In the genomic region with DNA sequence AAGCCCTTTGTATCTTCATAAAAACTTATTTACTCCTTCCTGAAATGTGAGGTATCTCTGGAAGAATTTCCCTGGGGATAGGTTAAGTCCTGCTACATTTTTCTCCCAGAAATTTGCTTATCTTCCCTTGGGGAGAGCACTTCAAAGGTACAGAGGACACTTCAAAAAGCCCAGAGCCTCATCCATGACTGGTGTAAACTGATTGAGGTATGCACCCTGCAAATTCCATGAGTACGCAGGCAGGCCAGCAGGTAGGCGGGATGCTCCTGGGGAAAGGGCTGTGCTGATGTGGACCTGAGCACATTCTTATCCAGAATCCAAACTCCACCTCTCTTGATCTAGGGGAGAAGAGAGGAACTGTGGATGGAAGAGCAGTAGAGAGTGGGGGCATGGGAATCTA, we compare ENCODE assay signal across 24 cellular contexts. TPM values are rescaled to one million over a fixed set of nuclear protein-coding genes. Genes with fewer than 3 reads are reported as not detected.
DNase-seq lines count a peak whose midpoint lies in the region; ATAC-seq lines count a peak whose summit lies in the region.
"Had no signal": no experiment of that assay in that cellular context is flagged by ENCODE, and none has a peak within 500 bp of the region (broad histone marks: within the 10 kb centered on the region; RNA-seq: fewer than 3 reads in every experiment).

No MANE protein-coding gene starts in this region.

- H3K9ac ChIP-seq in neuronal stem cell (ENCODE audit: low read depth, low read length, poor library complexity), result no peak overlapping the region
- H3K9ac ChIP-seq: GM23248, SK-N-SH had no signal

- no peak overlapping the region for H3K4me3 ChIP-seq in neuronal stem cell (ENCODE audit: low read length in 2 of 2)
- H3K4me3 ChIP-seq: GM12878, GM23248 had no signal

- H3K4me1 ChIP-seq in neuronal stem cell (ENCODE audit: control insufficient read depth in 2 of 2, insufficient read depth in 1 of 2, low read depth in 1 of 2, low read length in 2 of 2), result peaks cover 9 to 10% of the 10 kb centered on the region in 2 donors

- peaks cover 0 to 3% (median 0%) of the 10 kb centered on the region in 3 experiments for H3K27me3 ChIP-seq in neuronal stem cell (ENCODE audit: control insufficient read depth in 3 of 3, insufficient read depth in 3 of 3, low read depth in 1 of 3, low read length in 3 of 3)

- H3K27ac ChIP-seq in neuronal stem cell (replicated peaks; ENCODE audit: low read length), result no peak overlapping the region
- H3K27ac ChIP-seq: 22Rv1, C4-2B, GM23248 had no signal

- H3K79me1 ChIP-seq in neuronal stem cell (ENCODE audit: low read depth, low read length), result no peaks in the 10 kb centered on the region

- H4K91ac ChIP-seq in neuronal stem cell (ENCODE audit: low read depth, low read length, poor library complexity), result no peak overlapping the region

- no peaks in the 10 kb centered on the region for H3K36me3 ChIP-seq in neuronal stem cell (replicated peaks in 1 of 2; ENCODE audit: control insufficient read depth in 2 of 2, insufficient read depth in 2 of 2, low read length in 2 of 2)

- peak overlapping the region; percentile 9 for H3K27ac Mint-ChIP-seq in activated naive CD8-positive, alpha-beta T cell treated with anti-CD3 and anti-CD28 coated beads, Interleukin-2, amount 50 U/mL, for 24 hours
- H3K27ac Mint-ChIP-seq in activated naive CD8-positive, alpha-beta T cell treated with anti-CD3 and anti-CD28 coated beads for 36 hours, result no peak overlapping the region

- no peak overlapping the region for H2BK12ac ChIP-seq in neuronal stem cell (ENCODE audit: low read length)

- H3K4me2 ChIP-seq in neuronal stem cell (ENCODE audit: insufficient read depth, low read length, poor library complexity, severe bottlenecking), result no peak overlapping the region
- H3K4me2 ChIP-seq: SK-N-SH had no signal

- peaks cover 11% of the 10 kb centered on the region for H3K9me3 Mint-ChIP-seq in activated naive CD8-positive, alpha-beta T cell treated with anti-CD3 and anti-CD28 coated beads, Interleukin-2, amount 50 U/mL, for 24 hours
- H3K9me3 Mint-ChIP-seq in activated naive CD8-positive, alpha-beta T cell treated with anti-CD3 and anti-CD28 coated beads for 36 hours, result peaks cover 15% of the 10 kb centered on the region

- peak overlapping the region; percentile 2 for H3K14ac ChIP-seq in neuronal stem cell (ENCODE audit: low read length)

- no peaks in the 10 kb centered on the region for H3K27me3 Mint-ChIP-seq in activated naive CD8-positive, alpha-beta T cell treated with anti-CD3 and anti-CD28 coated beads, Interleukin-2, amount 50 U/mL, for 24 hours
- H3K27me3 Mint-ChIP-seq in activated naive CD8-positive, alpha-beta T cell treated with anti-CD3 and anti-CD28 coated beads for 36 hours, result no peaks in the 10 kb centered on the region

- H3K4ac ChIP-seq in neuronal stem cell (ENCODE audit: low read length), result no peak overlapping the region

- H3K23ac ChIP-seq in neuronal stem cell (ENCODE audit: low read depth, low read length, poor library complexity), result no peak overlapping the region

- H3K36me3 Mint-ChIP-seq in activated naive CD8-positive, alpha-beta T cell treated with anti-CD3 and anti-CD28 coated beads, Interleukin-2, amount 50 U/mL, for 24 hours (ENCODE audit: low read depth), result peaks cover 12% of the 10 kb centered on the region
- H3K36me3 Mint-ChIP-seq in activated naive CD8-positive, alpha-beta T cell treated with anti-CD3 and anti-CD28 coated beads for 36 hours, result peaks cover 18% of the 10 kb centered on the region

- no peak overlapping the region for H2BK120ac ChIP-seq in neuronal stem cell (ENCODE audit: low read depth, low read length)

- DNase-seq in activated naive CD8-positive, alpha-beta T cell treated with anti-CD3 and anti-CD28 coated beads, Interleukin-2, amount 50 U/mL, for 24 hours, result no peak
- DNase-seq in activated naive CD8-positive, alpha-beta T cell treated with anti-CD3 and anti-CD28 coated beads for 36 hours, result no peak
- peak; percentile 32 for DNase-seq in iPS-NIHi7 (ENCODE audit: extremely low spot score)
- no peak for DNase-seq in neuronal stem cell (ENCODE audit: low spot score)
- no peak for DNase-seq in AG20443 (ENCODE audit: low spot score)
- no peak for DNase-seq in NCI-H2227 treated with DMSO at 0.1 percent for 48 hours (lab: John Stamatoyannopoulos, UW)
- DNase-seq: ACHN, AML-193, DMS79 treated with DMSO at 0.1 percent for 48 hours, GM23248, Karpas-422, NCI-H1694, NCI-H2081, NCI-H2171, NCI-H524 treated with DMSO at 0.1 percent for 48 hours, NCI-H82, SIG-M5, SK-N-SH had no signal

- H4K8ac ChIP-seq in neuronal stem cell (ENCODE audit: low read depth, low read length), result no peak overlapping the region

- H3K4me3 Mint-ChIP-seq in activated naive CD8-positive, alpha-beta T cell treated with anti-CD3 and anti-CD28 coated beads, Interleukin-2, amount 50 U/mL, for 24 hours, result no peak overlapping the region
- H3K4me3 Mint-ChIP-seq in activated naive CD8-positive, alpha-beta T cell treated with anti-CD3 and anti-CD28 coated beads for 36 hours, result no peak overlapping the region

- WGBS in neuronal stem cell (ENCODE audit: extremely low coverage in 2 of 2, insufficient read length in 2 of 2, insufficient replicate concordance in 1 of 2), 2 donors, result no CpG with 5 or more reads among the region's 2 CpGs

- H2BK15ac ChIP-seq in neuronal stem cell (ENCODE audit: low read length), result no peak overlapping the region

- no peak overlapping the region for H2AK5ac ChIP-seq in neuronal stem cell (ENCODE audit: low read depth, low read length)

- H2BK5ac ChIP-seq in neuronal stem cell (ENCODE audit: low read length), result no peak overlapping the region

- H3K4me1 Mint-ChIP-seq in activated naive CD8-positive, alpha-beta T cell treated with anti-CD3 and anti-CD28 coated beads, Interleukin-2, amount 50 U/mL, for 24 hours, result peaks cover 53% of the 10 kb centered on the region
- H3K4me1 Mint-ChIP-seq in activated naive CD8-positive, alpha-beta T cell treated with anti-CD3 and anti-CD28 coated beads for 36 hours, result peaks cover 35% of the 10 kb centered on the region

- no peak overlapping the region for H3K18ac ChIP-seq in neuronal stem cell (ENCODE audit: low read length)

- ATAC-seq in activated naive CD8-positive, alpha-beta T cell treated with anti-CD3 and anti-CD28 coated beads, Interleukin-2, amount 50 U/mL, for 24 hours, result no peak
- ATAC-seq in GM18517 (IDR thresholded peaks at IDR 0.05; ENCODE audit: unreplicated experiment) (no peak), GM18870 (IDR thresholded peaks at IDR 0.05; ENCODE audit: unreplicated experiment) (no peak)
- ATAC-seq: GM12878, Panc1 had no signal

- H3K9me3 ChIP-seq in neuronal stem cell (replicated peaks in 1 of 2; ENCODE audit: control insufficient read depth in 2 of 2, insufficient read depth in 1 of 2, low read depth in 1 of 2, low read length in 2 of 2), result no peaks in the 10 kb centered on the region
- H3K9me3 ChIP-seq: SK-N-SH had no signal

- H2AFZ ChIP-seq in neuronal stem cell (ENCODE audit: low read length), result no peak overlapping the region
- H2AFZ ChIP-seq: GM23248 had no signal

RNA-seq across cellular contexts. Expression of a gene that starts 26.3 kb away (rescaled TPM):
- total RNA-seq in activated naive CD8-positive, alpha-beta T cell treated with anti-CD3 and anti-CD28 coated beads for 36 hours, result 1 to 10 TPM; 6.7 to 6.9 TPM
- polyA plus RNA-seq in neuronal stem cell (2013, experiment 1 of 2), result 3.7 TPM
- polyA plus RNA-seq in neuronal stem cell (2013, experiment 2 of 2), result 3.7 TPM
- total RNA-seq: GM23248 had no signal
- polyA plus RNA-seq: SK-N-SH had no signal
